1 cellular context compared by ENCODE assay signal in genomic region chr6:28673800-28674671, GRCh38.
TF ChIP-seq lines count a peak whose summit lies in the region.

No MANE protein-coding gene starts in this region.

TF ChIP-seq in HepG2, 621 proteins besides CTCF, POLR2A, EP300 and RAD21 (continued from another document and continues in another):
- 0 out of 2 replicates have a peak, but pooled peaks have one; percentile 30 for TF ChIP-seq NAIF1 (CRISPR knock-in tag; IDR thresholded peaks at IDR 0.05; ENCODE audit: borderline replicate concordance)
- TF ChIP-seq CHD2 (IDR thresholded peaks at IDR 0.05; ENCODE audit: low read depth, low read length) = no peak
- no peak for TF ChIP-seq ZMAT3 (CRISPR knock-in tag; conservative IDR thresholded peaks at IDR 0.05)
- TF ChIP-seq ZNF329 (CRISPR knock-in tag; IDR thresholded peaks at IDR 0.05; ENCODE audit: low read depth) = no peak
- no peak for TF ChIP-seq ZNF644 (CRISPR knock-in tag; IDR thresholded peaks at IDR 0.05; ENCODE audit: low read depth)
- TF ChIP-seq TAF1 (CRISPR knock-in tag; IDR thresholded peaks at IDR 0.05) = no peak
- TF ChIP-seq FOXO1 (CRISPR knock-in tag; IDR thresholded peaks at IDR 0.05) = no peak
- no peak for TF ChIP-seq ZNF253 (CRISPR knock-in tag; IDR thresholded peaks at IDR 0.05; ENCODE audit: borderline replicate concordance)
- no peak for TF ChIP-seq NR2F6 (IDR thresholded peaks at IDR 0.05)
- TF ChIP-seq NR2F6 (CRISPR knock-in tag; IDR thresholded peaks at IDR 0.05) = peak; percentile 7; the same call in 1 of the 2 replicates
- no peak for TF ChIP-seq SRSF9 (IDR thresholded peaks at IDR 0.05; ENCODE audit: borderline replicate concordance, insufficient read depth, low read depth, low read length, poor library complexity, severe bottlenecking)
- TF ChIP-seq, protein P1, sequence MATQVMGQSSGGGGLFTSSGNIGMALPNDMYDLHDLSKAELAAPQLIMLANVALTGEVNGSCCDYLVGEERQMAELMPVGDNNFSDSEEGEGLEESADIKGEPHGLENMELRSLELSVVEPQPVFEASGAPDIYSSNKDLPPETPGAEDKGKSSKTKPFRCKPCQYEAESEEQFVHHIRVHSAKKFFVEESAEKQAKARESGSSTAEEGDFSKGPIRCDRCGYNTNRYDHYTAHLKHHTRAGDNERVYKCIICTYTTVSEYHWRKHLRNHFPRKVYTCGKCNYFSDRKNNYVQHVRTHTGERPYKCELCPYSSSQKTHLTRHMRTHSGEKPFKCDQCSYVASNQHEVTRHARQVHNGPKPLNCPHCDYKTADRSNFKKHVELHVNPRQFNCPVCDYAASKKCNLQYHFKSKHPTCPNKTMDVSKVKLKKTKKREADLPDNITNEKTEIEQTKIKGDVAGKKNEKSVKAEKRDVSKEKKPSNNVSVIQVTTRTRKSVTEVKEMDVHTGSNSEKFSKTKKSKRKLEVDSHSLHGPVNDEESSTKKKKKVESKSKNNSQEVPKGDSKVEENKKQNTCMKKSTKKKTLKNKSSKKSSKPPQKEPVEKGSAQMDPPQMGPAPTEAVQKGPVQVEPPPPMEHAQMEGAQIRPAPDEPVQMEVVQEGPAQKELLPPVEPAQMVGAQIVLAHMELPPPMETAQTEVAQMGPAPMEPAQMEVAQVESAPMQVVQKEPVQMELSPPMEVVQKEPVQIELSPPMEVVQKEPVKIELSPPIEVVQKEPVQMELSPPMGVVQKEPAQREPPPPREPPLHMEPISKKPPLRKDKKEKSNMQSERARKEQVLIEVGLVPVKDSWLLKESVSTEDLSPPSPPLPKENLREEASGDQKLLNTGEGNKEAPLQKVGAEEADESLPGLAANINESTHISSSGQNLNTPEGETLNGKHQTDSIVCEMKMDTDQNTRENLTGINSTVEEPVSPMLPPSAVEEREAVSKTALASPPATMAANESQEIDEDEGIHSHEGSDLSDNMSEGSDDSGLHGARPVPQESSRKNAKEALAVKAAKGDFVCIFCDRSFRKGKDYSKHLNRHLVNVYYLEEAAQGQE (IDR thresholded peaks at IDR 0.05; ENCODE audit: borderline replicate concordance in 1 of 2, low read depth in 1 of 2, low read length in 2 of 2) = peak in 1 of 2 experiments; percentile 55; a peak in 3 of 4 replicates
- no peak for TF ChIP-seq AGO1 (IDR thresholded peaks at IDR 0.05; ENCODE audit: low read depth, low read length, poor library complexity, severe bottlenecking)
- TF ChIP-seq CREB1 (IDR thresholded peaks at IDR 0.05) = no peak
- TF ChIP-seq CREB1 (CRISPR knock-in tag; IDR thresholded peaks at IDR 0.05) = peak; percentile 35; the same call in 1 of the 2 replicates
- no peak for TF ChIP-seq TFAP4 (IDR thresholded peaks at IDR 0.05; ENCODE audit: borderline replicate concordance, low read depth)
- TF ChIP-seq RBM22 (optimal IDR thresholded peaks at IDR 0.05; ENCODE audit: low read length) = peak; percentile 93
- no peak for TF ChIP-seq FOXA1 (IDR thresholded peaks at IDR 0.05)
- no peak for TF ChIP-seq FOXA1 (CRISPR knock-in tag; IDR thresholded peaks at IDR 0.05)
- TF ChIP-seq TRAFD1 (CRISPR knock-in tag; IDR thresholded peaks at IDR 0.05; ENCODE audit: borderline replicate concordance) = no peak
- no peak for TF ChIP-seq ZBTB43 (CRISPR knock-in tag; conservative IDR thresholded peaks at IDR 0.05)
- no peak; the same call in 1 of the 2 replicates for TF ChIP-seq ZNF589 (CRISPR knock-in tag; conservative IDR thresholded peaks at IDR 0.05)
- no peak for TF ChIP-seq NFE2 (CRISPR knock-in tag; IDR thresholded peaks at IDR 0.05)
- TF ChIP-seq ZBTB2 (CRISPR knock-in tag; IDR thresholded peaks at IDR 0.05; ENCODE audit: low read depth) = no peak
- TF ChIP-seq POGZ (CRISPR knock-in tag; IDR thresholded peaks at IDR 0.05) = no peak
- TF ChIP-seq, protein P2, sequence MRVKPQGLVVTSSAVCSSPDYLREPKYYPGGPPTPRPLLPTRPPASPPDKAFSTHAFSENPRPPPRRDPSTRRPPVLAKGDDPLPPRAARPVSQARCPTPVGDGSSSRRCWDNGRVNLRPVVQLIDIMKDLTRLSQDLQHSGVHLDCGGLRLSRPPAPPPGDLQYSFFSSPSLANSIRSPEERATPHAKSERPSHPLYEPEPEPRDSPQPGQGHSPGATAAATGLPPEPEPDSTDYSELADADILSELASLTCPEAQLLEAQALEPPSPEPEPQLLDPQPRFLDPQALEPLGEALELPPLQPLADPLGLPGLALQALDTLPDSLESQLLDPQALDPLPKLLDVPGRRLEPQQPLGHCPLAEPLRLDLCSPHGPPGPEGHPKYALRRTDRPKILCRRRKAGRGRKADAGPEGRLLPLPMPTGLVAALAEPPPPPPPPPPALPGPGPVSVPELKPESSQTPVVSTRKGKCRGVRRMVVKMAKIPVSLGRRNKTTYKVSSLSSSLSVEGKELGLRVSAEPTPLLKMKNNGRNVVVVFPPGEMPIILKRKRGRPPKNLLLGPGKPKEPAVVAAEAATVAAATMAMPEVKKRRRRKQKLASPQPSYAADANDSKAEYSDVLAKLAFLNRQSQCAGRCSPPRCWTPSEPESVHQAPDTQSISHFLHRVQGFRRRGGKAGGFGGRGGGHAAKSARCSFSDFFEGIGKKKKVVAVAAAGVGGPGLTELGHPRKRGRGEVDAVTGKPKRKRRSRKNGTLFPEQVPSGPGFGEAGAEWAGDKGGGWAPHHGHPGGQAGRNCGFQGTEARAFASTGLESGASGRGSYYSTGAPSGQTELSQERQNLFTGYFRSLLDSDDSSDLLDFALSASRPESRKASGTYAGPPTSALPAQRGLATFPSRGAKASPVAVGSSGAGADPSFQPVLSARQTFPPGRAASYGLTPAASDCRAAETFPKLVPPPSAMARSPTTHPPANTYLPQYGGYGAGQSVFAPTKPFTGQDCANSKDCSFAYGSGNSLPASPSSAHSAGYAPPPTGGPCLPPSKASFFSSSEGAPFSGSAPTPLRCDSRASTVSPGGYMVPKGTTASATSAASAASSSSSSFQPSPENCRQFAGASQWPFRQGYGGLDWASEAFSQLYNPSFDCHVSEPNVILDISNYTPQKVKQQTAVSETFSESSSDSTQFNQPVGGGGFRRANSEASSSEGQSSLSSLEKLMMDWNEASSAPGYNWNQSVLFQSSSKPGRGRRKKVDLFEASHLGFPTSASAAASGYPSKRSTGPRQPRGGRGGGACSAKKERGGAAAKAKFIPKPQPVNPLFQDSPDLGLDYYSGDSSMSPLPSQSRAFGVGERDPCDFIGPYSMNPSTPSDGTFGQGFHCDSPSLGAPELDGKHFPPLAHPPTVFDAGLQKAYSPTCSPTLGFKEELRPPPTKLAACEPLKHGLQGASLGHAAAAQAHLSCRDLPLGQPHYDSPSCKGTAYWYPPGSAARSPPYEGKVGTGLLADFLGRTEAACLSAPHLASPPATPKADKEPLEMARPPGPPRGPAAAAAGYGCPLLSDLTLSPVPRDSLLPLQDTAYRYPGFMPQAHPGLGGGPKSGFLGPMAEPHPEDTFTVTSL (CRISPR knock-in tag; IDR thresholded peaks at IDR 0.05; ENCODE audit: borderline replicate concordance) = no peak
- no peak for TF ChIP-seq FOXO4 (CRISPR knock-in tag; conservative IDR thresholded peaks at IDR 0.05)
- TF ChIP-seq, protein P3, sequence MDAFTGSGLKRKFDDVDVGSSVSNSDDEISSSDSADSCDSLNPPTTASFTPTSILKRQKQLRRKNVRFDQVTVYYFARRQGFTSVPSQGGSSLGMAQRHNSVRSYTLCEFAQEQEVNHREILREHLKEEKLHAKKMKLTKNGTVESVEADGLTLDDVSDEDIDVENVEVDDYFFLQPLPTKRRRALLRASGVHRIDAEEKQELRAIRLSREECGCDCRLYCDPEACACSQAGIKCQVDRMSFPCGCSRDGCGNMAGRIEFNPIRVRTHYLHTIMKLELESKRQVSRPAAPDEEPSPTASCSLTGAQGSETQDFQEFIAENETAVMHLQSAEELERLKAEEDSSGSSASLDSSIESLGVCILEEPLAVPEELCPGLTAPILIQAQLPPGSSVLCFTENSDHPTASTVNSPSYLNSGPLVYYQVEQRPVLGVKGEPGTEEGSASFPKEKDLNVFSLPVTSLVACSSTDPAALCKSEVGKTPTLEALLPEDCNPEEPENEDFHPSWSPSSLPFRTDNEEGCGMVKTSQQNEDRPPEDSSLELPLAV (CRISPR knock-in tag; conservative IDR thresholded peaks at IDR 0.05; ENCODE audit: low read depth) = no peak
- TF ChIP-seq NFKBIZ (CRISPR knock-in tag; IDR thresholded peaks at IDR 0.05) = no peak
- no peak for TF ChIP-seq TSC22D2 (CRISPR knock-in tag; IDR thresholded peaks at IDR 0.05; ENCODE audit: borderline replicate concordance)
- no peak for TF ChIP-seq TP53 (CRISPR knock-in tag; conservative IDR thresholded peaks at IDR 0.05)
- TF ChIP-seq MIXL1 (CRISPR knock-in tag; IDR thresholded peaks at IDR 0.05) = 0 out of 2 replicates have a peak, but pooled peaks have one; percentile 25
- TF ChIP-seq KDM1A (CRISPR knock-in tag; IDR thresholded peaks at IDR 0.05) = peak; percentile 45; the same call in 1 of the 2 replicates
- no peak for TF ChIP-seq NR1H2 (CRISPR knock-in tag; IDR thresholded peaks at IDR 0.05; ENCODE audit: borderline replicate concordance, low read depth)
- TF ChIP-seq ARNT (IDR thresholded peaks at IDR 0.05) = no peak
- no peak for TF ChIP-seq MED8 (CRISPR knock-in tag; IDR thresholded peaks at IDR 0.05; ENCODE audit: insufficient replicate concordance)
- TF ChIP-seq ZNF678 (CRISPR knock-in tag; IDR thresholded peaks at IDR 0.05) = no peak
- TF ChIP-seq ZNF75D (CRISPR knock-in tag; IDR thresholded peaks at IDR 0.05; ENCODE audit: borderline replicate concordance) = 0 out of 2 replicates have a peak, but pooled peaks have one; percentile 49
- TF ChIP-seq UBTF (CRISPR knock-in tag; IDR thresholded peaks at IDR 0.05) = no peak; the same call in 1 of the 2 replicates
- peak; percentile 35 for TF ChIP-seq ZFX (CRISPR knock-in tag; IDR thresholded peaks at IDR 0.05; ENCODE audit: low read depth)
